9 cellular contexts compared by ENCODE assay signal in genomic region chr10:72834183-72834825, GRCh38. TPM values are rescaled to one million over a fixed set of nuclear protein-coding genes. Genes with fewer than 3 reads are reported as not detected.
DNase-seq lines count a peak whose midpoint lies in the region; ATAC-seq, FAIRE-seq and TF ChIP-seq lines count a peak whose summit lies in the region.
"Had no signal": no experiment of that assay in that cellular context is flagged by ENCODE, and none has a peak within 500 bp of the region (broad histone marks: within the 10 kb centered on the region; RNA-seq: fewer than 3 reads in every experiment).

No MANE protein-coding gene starts in this region.

- DNase-seq in A172 (ENCODE audit: low spot score) (peak; percentile 66), NCI-H146 treated with DMSO at 0.1 percent for 48 hours (lab: John Stamatoyannopoulos, UW; ENCODE audit: unreplicated experiment) (peak; percentile 63), erythroblast (lab: John Stamatoyannopoulos, UW) (peak; percentile 65 to 77), mucosa of gallbladder (ENCODE audit: low spot score) (peak; percentile 54), NK-92 (lab: John Stamatoyannopoulos, UW; ENCODE audit: unreplicated experiment) (no peak)

- no peak for TF ChIP-seq POLR2A in erythroblast (IDR thresholded peaks at IDR 0.05; ENCODE audit: low read length)

- ATAC-seq in HG03457 (IDR thresholded peaks at IDR 0.05; ENCODE audit: unreplicated experiment) = no peak

- FAIRE-seq in G401.6 (lab: Jason Lieb, UNC) (peak; percentile 98), TTC549 (lab: Jason Lieb, UNC) (peak; percentile 92)

RNA-seq across cellular contexts. Expression of gene OIT3, which starts 59.2 kb away (rescaled TPM):
- total RNA-seq in A172 (2014; rRNA removed; shearing (Covaris generic)) = not detected in 2 replicates
- total RNA-seq in mucosa of gallbladder = 0.40 TPM
- total RNA-seq: lower leg skin had no signal
